14 cellular contexts compared by ENCODE assay signal in genomic region chr4:40563401-40563800, GRCh38.
A peak's percentile ranks its signal among the peaks of the same experiment; 100 is the strongest.
DNase-seq lines count a peak whose midpoint lies in the region; ATAC-seq and TF ChIP-seq lines count a peak whose summit lies in the region.
"Had no signal": no experiment of that assay in that cellular context is flagged by ENCODE, and none has a peak within 500 bp of the region (broad histone marks: within the 10 kb centered on the region; RNA-seq: fewer than 3 reads in every experiment).

No MANE protein-coding gene starts in this region.

- no peak overlapping the region for H2AFZ ChIP-seq in parathyroid adenoma

- DNase-seq in GF-D8 (lab: John Stamatoyannopoulos, UW) (peak; percentile 68), NOMO-1 (lab: John Stamatoyannopoulos, UW; ENCODE audit: unreplicated experiment in 2 of 2) (peak; percentile 52 to 78), choroid plexus epithelial cell (ENCODE audit: low read depth) (peak; percentile 43), C1 segment of cervical spinal cord (lab: John Stamatoyannopoulos, UW) (no peak), NCI-H345 treated with DMSO at 0.1 percent for 48 hours (lab: John Stamatoyannopoulos, UW; ENCODE audit: unreplicated experiment) (no peak), GOT3 (lab: John Stamatoyannopoulos, UW) (no peak)
- DNase-seq: DMS79 treated with DMSO at 0.1 percent for 48 hours; effector CD4-positive, alpha-beta T cell; stimulated activated naive CD8-positive, alpha-beta T cell treated with anti-CD3 and anti-CD28 coated beads, Interleukin-15, Interleukin-2, amounts not matched to agents 100 U/mL and 50 U/mL, for 24 hours had no signal

- H3K27ac ChIP-seq in parathyroid adenoma, result peak overlapping the region; percentile 92
- H3K27ac ChIP-seq: SK-N-MC, VCaP had no signal

- no peak overlapping the region for H3K4me2 ChIP-seq in parathyroid adenoma (ENCODE audit: low read length)

- peaks cover 13% of the 10 kb centered on the region for H3K79me2 ChIP-seq in parathyroid adenoma

- ATAC-seq in HG02938 (IDR thresholded peaks at IDR 0.05; ENCODE audit: unreplicated experiment), result no peak
- ATAC-seq: body of pancreas had no signal

- no peak overlapping the region for H3K9ac ChIP-seq in parathyroid adenoma

- H3K27me3 ChIP-seq in parathyroid adenoma (ENCODE audit: control insufficient read depth, insufficient read depth, low read length), result no peaks in the 10 kb centered on the region
- H3K27me3 ChIP-seq: body of pancreas had no signal

- H3K4me3 ChIP-seq in choroid plexus epithelial cell (ENCODE audit: low read depth, low read length) (no peak overlapping the region), parathyroid adenoma (ENCODE audit: low read depth, low read length) (no peak overlapping the region)
- H3K4me3 ChIP-seq: body of pancreas, SK-N-MC had no signal

- H3K9me3 ChIP-seq in parathyroid adenoma (ENCODE audit: control insufficient read depth, low read length), result no peaks in the 10 kb centered on the region
- H3K9me3 ChIP-seq: body of pancreas had no signal

- TF ChIP-seq CTCF in choroid plexus epithelial cell (conservative IDR thresholded peaks at IDR 0.05; ENCODE audit: low read depth, low read length) (no peak), parathyroid adenoma (IDR thresholded peaks at IDR 0.05) (no peak)

- no peaks in the 10 kb centered on the region for H3K36me3 ChIP-seq in parathyroid adenoma (ENCODE audit: control insufficient read depth, insufficient read depth, low read length)

- H3K4me1 ChIP-seq in parathyroid adenoma, result peaks cover 36% of the 10 kb centered on the region

Comparison
In these comparisons a context has a peak if more than half of its experiments do, and no peak if none do; other contexts are left out.
1. DNase-seq: peak in GF-D8 (single experiment), NOMO-1 (2 of 2) and choroid plexus epithelial cell (single experiment); none in C1 segment of cervical spinal cord (0 of 14), NCI-H345 treated with DMSO at 0.1 percent for 48 hours (single experiment) and GOT3 (single experiment).